8 cellular contexts compared by ENCODE assay signal in genomic region chr1:222643603-222643936, GRCh38. TPM values are rescaled to one million over a fixed set of nuclear protein-coding genes. Genes with fewer than 3 reads are reported as not detected.
A peak's percentile ranks its signal among the peaks of the same experiment; 100 is the strongest.
DNase-seq lines count a peak whose midpoint lies in the region; ATAC-seq and TF ChIP-seq lines count a peak whose summit lies in the region.

No MANE protein-coding gene starts in this region.

- H3K9me3 ChIP-seq in Panc1 (ENCODE audit: control insufficient read depth, insufficient read depth, low read depth, low read length) (no peaks in the 10 kb centered on the region; the same call in 1 of the 2 replicates), endodermal cell (ENCODE audit: control insufficient read depth, low read length) (no peaks in the 10 kb centered on the region)

- intact Hi-C loops in Panc1 (cut with micrococcal nuclease; ENCODE audit: unreplicated experiment): loop anchor here (2.0 kb wide), 1 partner anchor 51 kb away; no protein-coding TSS in a partner anchor

- peak overlapping the region; percentile 86 for H3K9ac ChIP-seq in endodermal cell (ENCODE audit: extremely low read depth, low read length, poor library complexity, severe bottlenecking)

- peak overlapping the region; percentile 82 for H3K4me3 Mint-ChIP-seq in endodermal cell
- peak overlapping the region; percentile 86 for H3K4me3 Mint-ChIP-seq in natural killer cell treated with Interleukin-12 subunit alpha and Interleukin-12 subunit beta and Interleukin-15 and Interleukin-18, amount 100 ng/mL, for 72 hours

- H3K4me3 ChIP-seq in Panc1 (ENCODE audit: low read depth in 2 of 2, low read length in 2 of 2) (peak overlapping the region; percentile 94 to 98), endodermal cell (ENCODE audit: low read length) (peak overlapping the region; percentile 97)

- peaks cover 9% of the 10 kb centered on the region for H3K4me1 Mint-ChIP-seq in endodermal cell
- peaks cover 13% of the 10 kb centered on the region in 2 donors for H3K4me1 Mint-ChIP-seq in natural killer cell treated with Interleukin-12 subunit alpha and Interleukin-12 subunit beta and Interleukin-15 and Interleukin-18, amount 100 ng/mL, for 72 hours (ENCODE audit: low read depth in 2 of 2)

- POLR2A ChIA-PET in Panc1 (lab: Charles Lee): no interaction called here

- no peaks in the 10 kb centered on the region for H3K9me3 Mint-ChIP-seq in endodermal cell
- no peaks in the 10 kb centered on the region for H3K9me3 Mint-ChIP-seq in natural killer cell treated with Interleukin-12 subunit alpha and Interleukin-12 subunit beta and Interleukin-15 and Interleukin-18, amount 100 ng/mL, for 72 hours

- DNase-seq in H4 (ENCODE audit: low spot score): peak; percentile 32
- peak; percentile 42 for DNase-seq in Panc1 (ENCODE audit: low read depth, low spot score)
- no peak for DNase-seq in endodermal cell
- DNase-seq in natural killer cell treated with Interleukin-12 subunit alpha and Interleukin-12 subunit beta and Interleukin-15 and Interleukin-18, amount 100 ng/mL, for 72 hours (ENCODE audit: low spot score): no peak
- DNase-seq in COLO829 (ENCODE audit: low spot score): no peak
- no peak for DNase-seq in AG20443 (ENCODE audit: low spot score)

- TSS peak; percentile 99 for BruUV-seq in Panc1 (replicated peaks; lab: Mats Ljungman, UMichigan)

- 32 to 41% methylated on average over 5 to 10 of the region's 10 CpGs for WGBS in endodermal cell (ENCODE audit: insufficient coverage in 1 of 2, insufficient read length in 1 of 2), 2 experiments

- ATAC-seq in Panc1: peak; percentile 44
- no peak for ATAC-seq in natural killer cell treated with Interleukin-12 subunit alpha and Interleukin-12 subunit beta and Interleukin-15 and Interleukin-18, amount 100 ng/mL, for 72 hours
- no peak for ATAC-seq in GM19324 (IDR thresholded peaks at IDR 0.05; ENCODE audit: low FRiP score, unreplicated experiment)
- ATAC-seq in GM21423 (IDR thresholded peaks at IDR 0.05; ENCODE audit: unreplicated experiment): no peak

- no peaks in the 10 kb centered on the region for H3K27me3 Mint-ChIP-seq in endodermal cell (ENCODE audit: insufficient read depth)
- no peaks in the 10 kb centered on the region for H3K27me3 Mint-ChIP-seq in natural killer cell treated with Interleukin-12 subunit alpha and Interleukin-12 subunit beta and Interleukin-15 and Interleukin-18, amount 100 ng/mL, for 72 hours

- H3K27me3 ChIP-seq in Panc1 (ENCODE audit: control insufficient read depth, insufficient read depth, low read length) (no peaks in the 10 kb centered on the region), endodermal cell (ENCODE audit: control insufficient read depth, insufficient read depth, low read length, poor library complexity, severe bottlenecking) (no peaks in the 10 kb centered on the region)

- H3K36me3 ChIP-seq in Panc1 (ENCODE audit: control insufficient read depth, insufficient read depth, low read length): peaks cover 15% of the 10 kb centered on the region
- H3K36me3 ChIP-seq in endodermal cell (ENCODE audit: control insufficient read depth, insufficient read depth, low read length): peaks cover 42% of the 10 kb centered on the region

- H3K36me3 Mint-ChIP-seq in endodermal cell (ENCODE audit: low read depth): peaks cover 23% of the 10 kb centered on the region
- H3K36me3 Mint-ChIP-seq in natural killer cell treated with Interleukin-12 subunit alpha and Interleukin-12 subunit beta and Interleukin-15 and Interleukin-18, amount 100 ng/mL, for 72 hours: peaks cover 8% of the 10 kb centered on the region

- H3K27ac Mint-ChIP-seq in endodermal cell: peak overlapping the region; percentile 96
- H3K27ac Mint-ChIP-seq in natural killer cell treated with Interleukin-12 subunit alpha and Interleukin-12 subunit beta and Interleukin-15 and Interleukin-18, amount 100 ng/mL, for 72 hours: peak overlapping the region; percentile 96 to 99

- peaks cover 20% of the 10 kb centered on the region; the same call in 1 of the 2 replicates for H3K4me1 ChIP-seq in Panc1 (ENCODE audit: control insufficient read depth, insufficient read depth, low read length)
- no peaks in the 10 kb centered on the region for H3K4me1 ChIP-seq in endodermal cell (ENCODE audit: control insufficient read depth, insufficient read depth, low read length)

- in situ Hi-C loops in Panc1 (cut with HindIII; ENCODE audit: low pct_unique_long_range_greater_than_20kb, low sequenced_read_pairs): no loop called here

- TF ChIP-seq CTCF in Panc1 (IDR thresholded peaks at IDR 0.05) (no peak), endodermal cell (conservative IDR thresholded peaks at IDR 0.05) (no peak)

- peak overlapping the region; percentile 99 for H3K27ac ChIP-seq in Panc1 (ENCODE audit: low read length)
- H3K27ac ChIP-seq in endodermal cell (ENCODE audit: low read depth, low read length): peak overlapping the region; percentile 78

- CTCF ChIA-PET in Panc1 (lab: Charles Lee): interaction anchor here (0.7 kb wide), 1 partner anchor 9 kb away, joined by 4 read pairs; no protein-coding TSS in a partner anchor

RNA-seq across cellular contexts. Expression of gene MIA3, which starts 25.7 kb away (rescaled TPM):
- 26.5 and 30.9 TPM in 2 replicates for total RNA-seq in H4 (2014; rRNA removed; shearing (Covaris generic))
- 53.5 TPM for total RNA-seq in Panc1 (2021; ENCODE audit: unreplicated experiment)
- 45.2 TPM for polyA plus RNA-seq in Panc1 (2012; ENCODE audit: insufficient read length)
- total RNA-seq in endodermal cell: 10 to 100 TPM; 69.9 to 76.8 TPM
- 48.0 TPM for polyA plus RNA-seq in endodermal cell (2013, experiment 1 of 2)
- polyA plus RNA-seq in endodermal cell (2013, experiment 2 of 2): 47.7 TPM
- total RNA-seq in natural killer cell treated with Interleukin-12 subunit alpha and Interleukin-12 subunit beta and Interleukin-15 and Interleukin-18, amount 100 ng/mL, for 72 hours: 10 to 100 TPM; 41.0 to 43.6 TPM

RNA-seq across cellular contexts. Expression of gene TAF1A, which starts 53.8 kb away (rescaled TPM):
- 9.2 and 16.3 TPM in 2 replicates for total RNA-seq in H4 (2014; rRNA removed; shearing (Covaris generic))
- total RNA-seq in Panc1 (2021; ENCODE audit: unreplicated experiment): 11.6 TPM
- polyA plus RNA-seq in Panc1 (2012; ENCODE audit: insufficient read length): 2.9 TPM
- total RNA-seq in endodermal cell: 10 to 100 TPM; 16.2 to 24.9 TPM
- 22.9 TPM for polyA plus RNA-seq in endodermal cell (2013, experiment 1 of 2)
- polyA plus RNA-seq in endodermal cell (2013, experiment 2 of 2): 20.2 TPM
- 10 to 100 TPM; 13.3 to 27.6 TPM for total RNA-seq in natural killer cell treated with Interleukin-12 subunit alpha and Interleukin-12 subunit beta and Interleukin-15 and Interleukin-18, amount 100 ng/mL, for 72 hours

Comparison
In these comparisons a context has a peak if more than half of its experiments do, and no peak if none do; other contexts are left out.
1. DNase-seq: peak in H4 (single experiment) and Panc1 (single experiment); none in endodermal cell (single experiment), natural killer cell treated with Interleukin-12 subunit alpha and Interleukin-12 subunit beta and Interleukin-15 and Interleukin-18, amount 100 ng/mL, for 72 hours (single experiment), COLO829 (single experiment) and AG20443 (single experiment).